Comparison of ENCODE assay signal across 1 cellular context in the genomic region with DNA sequence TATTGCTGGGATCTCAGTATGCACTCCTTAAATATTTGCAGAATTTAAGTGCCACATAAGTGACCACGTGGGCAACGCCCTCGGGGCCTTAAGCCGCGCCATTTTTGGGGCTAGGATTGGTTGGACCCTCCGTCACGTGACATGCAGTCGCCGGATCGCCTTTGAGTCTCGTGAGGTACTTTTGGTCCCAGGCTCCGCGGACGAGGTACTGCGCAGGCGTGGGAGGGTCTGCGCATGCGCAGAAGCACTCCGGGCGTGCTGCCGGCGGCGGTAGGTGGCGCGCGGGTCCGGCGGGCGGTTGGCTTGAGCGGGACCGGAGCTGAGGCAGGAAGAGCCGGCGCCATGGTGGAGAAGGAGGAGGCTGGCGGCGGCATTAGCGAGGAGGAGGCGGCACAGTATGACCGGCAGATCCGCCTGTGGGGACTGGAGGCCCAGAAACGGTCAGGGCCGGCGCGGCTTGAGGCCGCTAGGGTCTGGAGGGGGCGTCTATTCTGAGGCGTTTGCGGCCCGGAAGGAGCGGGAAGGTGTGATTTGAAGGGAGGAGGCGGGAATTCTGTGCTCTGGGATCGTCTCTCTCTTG.
TF ChIP-seq lines count a peak whose summit lies in the region.

TSS of gene SAE1 (plus strand) at position 247 of the 580 bp plus-strand sequence. CDS start at position 343, 96 bp downstream.

TF ChIP-seq in K562, 482 proteins besides CTCF, POLR2A, EP300 and RAD21 (continued from another document and continues in another):
- TF ChIP-seq ZBTB11 (CRISPR knock-in tag; IDR thresholded peaks at IDR 0.05) (peak in 1 of 3 experiments; percentile 71; a peak in 2 of 6 replicates), HEY1 (CRISPR knock-in tag; IDR thresholded peaks at IDR 0.05; ENCODE audit: borderline replicate concordance) (no peak), ZNF263 (CRISPR knock-in tag; IDR thresholded peaks at IDR 0.05; ENCODE audit: borderline replicate concordance) (no peak; the same call in 1 of the 2 replicates), ZNF280B (CRISPR knock-in tag; IDR thresholded peaks at IDR 0.05) (no peak), LEF1 (IDR thresholded peaks at IDR 0.05) (peak; percentile 95), CBX3 (IDR thresholded peaks at IDR 0.05; ENCODE audit: borderline replicate concordance in 1 of 2, low read length in 2 of 2) (peak in 1 of 2 experiments; percentile 99; a peak in 2 of 3 replicates), ESRRB (CRISPR knock-in tag; IDR thresholded peaks at IDR 0.05; ENCODE audit: borderline replicate concordance) (no peak), POLR3A (IDR thresholded peaks at IDR 0.05; ENCODE audit: borderline replicate concordance, extremely low read depth, insufficient read depth, insufficient read length) (no peak), ZEB2 (IDR thresholded peaks at IDR 0.05) (0 out of 2 replicates have a peak, but pooled peaks have one; percentile 13), ETS1 (conservative IDR thresholded peaks at IDR 0.05; ENCODE audit: control insufficient read depth, low read depth, low read length) (peak; percentile 81), ZSCAN32 (CRISPR knock-in tag; IDR thresholded peaks at IDR 0.05) (no peak), FOXP4 (CRISPR knock-in tag; IDR thresholded peaks at IDR 0.05; ENCODE audit: borderline replicate concordance) (peak; percentile 84; the same call in 1 of the 2 replicates), BCOR (IDR thresholded peaks at IDR 0.05) (peak; percentile 67; the same call in 1 of the 2 replicates), TEAD1 (CRISPR knock-in tag; IDR thresholded peaks at IDR 0.05) (no peak), ZBED1 (IDR thresholded peaks at IDR 0.05) (peak; percentile 21; the same call in 1 of the 2 replicates), SUPT5H (IDR thresholded peaks at IDR 0.05) (peak; percentile 95), ZNF780A (CRISPR knock-in tag; IDR thresholded peaks at IDR 0.05) (no peak), RNF219 (CRISPR knock-in tag; IDR thresholded peaks at IDR 0.05) (no peak), JUN (IDR thresholded peaks at IDR 0.05; ENCODE audit: borderline replicate concordance, low read depth, low read length) (peak; percentile 37; the same call in 1 of the 2 replicates), JUN (CRISPR knock-in tag; IDR thresholded peaks at IDR 0.05; ENCODE audit: borderline replicate concordance) (no peak; the same call in 1 of the 2 replicates), OTX1 (CRISPR knock-in tag; IDR thresholded peaks at IDR 0.05) (peak; percentile 77; the same call in 1 of the 2 replicates), SRSF9 (IDR thresholded peaks at IDR 0.05; ENCODE audit: borderline replicate concordance, low read depth, low read length) (no peak), ZNF274 (IDR thresholded peaks at IDR 0.05; ENCODE audit: borderline replicate concordance, low read depth, low read length) (no peak), TOE1 (IDR thresholded peaks at IDR 0.05; ENCODE audit: borderline replicate concordance) (peak; percentile 100), TOE1 (CRISPR knock-in tag; IDR thresholded peaks at IDR 0.05; ENCODE audit: borderline replicate concordance, low read depth) (0 out of 2 replicates have a peak, but pooled peaks have one; percentile 75), ZNF699 (CRISPR knock-in tag; IDR thresholded peaks at IDR 0.05; ENCODE audit: insufficient replicate concordance) (no peak), MEF2D (tag; conservative IDR thresholded peaks at IDR 0.05; ENCODE audit: low read depth) (no peak; the same call in 1 of the 2 replicates), CREB1 (IDR thresholded peaks at IDR 0.05) (peak; percentile 39; the same call in 1 of the 2 replicates), CREB1 (CRISPR knock-in tag; IDR thresholded peaks at IDR 0.05) (0 out of 2 replicates have a peak, but pooled peaks have one; percentile 51), LCOR (CRISPR knock-in tag; IDR thresholded peaks at IDR 0.05) (peak; percentile 95)
- TF ChIP-seq, protein P1, sequence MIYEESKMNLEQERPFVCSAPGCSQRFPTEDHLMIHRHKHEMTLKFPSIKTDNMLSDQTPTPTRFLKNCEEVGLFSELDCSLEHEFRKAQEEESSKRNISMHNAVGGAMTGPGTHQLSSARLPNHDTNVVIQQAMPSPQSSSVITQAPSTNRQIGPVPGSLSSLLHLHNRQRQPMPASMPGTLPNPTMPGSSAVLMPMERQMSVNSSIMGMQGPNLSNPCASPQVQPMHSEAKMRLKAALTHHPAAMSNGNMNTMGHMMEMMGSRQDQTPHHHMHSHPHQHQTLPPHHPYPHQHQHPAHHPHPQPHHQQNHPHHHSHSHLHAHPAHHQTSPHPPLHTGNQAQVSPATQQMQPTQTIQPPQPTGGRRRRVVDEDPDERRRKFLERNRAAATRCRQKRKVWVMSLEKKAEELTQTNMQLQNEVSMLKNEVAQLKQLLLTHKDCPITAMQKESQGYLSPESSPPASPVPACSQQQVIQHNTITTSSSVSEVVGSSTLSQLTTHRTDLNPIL (CRISPR knock-in tag; IDR thresholded peaks at IDR 0.05): no peak
- TF ChIP-seq, protein P2, sequence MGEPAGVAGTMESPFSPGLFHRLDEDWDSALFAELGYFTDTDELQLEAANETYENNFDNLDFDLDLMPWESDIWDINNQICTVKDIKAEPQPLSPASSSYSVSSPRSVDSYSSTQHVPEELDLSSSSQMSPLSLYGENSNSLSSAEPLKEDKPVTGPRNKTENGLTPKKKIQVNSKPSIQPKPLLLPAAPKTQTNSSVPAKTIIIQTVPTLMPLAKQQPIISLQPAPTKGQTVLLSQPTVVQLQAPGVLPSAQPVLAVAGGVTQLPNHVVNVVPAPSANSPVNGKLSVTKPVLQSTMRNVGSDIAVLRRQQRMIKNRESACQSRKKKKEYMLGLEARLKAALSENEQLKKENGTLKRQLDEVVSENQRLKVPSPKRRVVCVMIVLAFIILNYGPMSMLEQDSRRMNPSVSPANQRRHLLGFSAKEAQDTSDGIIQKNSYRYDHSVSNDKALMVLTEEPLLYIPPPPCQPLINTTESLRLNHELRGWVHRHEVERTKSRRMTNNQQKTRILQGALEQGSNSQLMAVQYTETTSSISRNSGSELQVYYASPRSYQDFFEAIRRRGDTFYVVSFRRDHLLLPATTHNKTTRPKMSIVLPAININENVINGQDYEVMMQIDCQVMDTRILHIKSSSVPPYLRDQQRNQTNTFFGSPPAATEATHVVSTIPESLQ (CRISPR knock-in tag; IDR thresholded peaks at IDR 0.05): peak; percentile 61; the same call in 1 of the 2 replicates
- TF ChIP-seq, protein P3, sequence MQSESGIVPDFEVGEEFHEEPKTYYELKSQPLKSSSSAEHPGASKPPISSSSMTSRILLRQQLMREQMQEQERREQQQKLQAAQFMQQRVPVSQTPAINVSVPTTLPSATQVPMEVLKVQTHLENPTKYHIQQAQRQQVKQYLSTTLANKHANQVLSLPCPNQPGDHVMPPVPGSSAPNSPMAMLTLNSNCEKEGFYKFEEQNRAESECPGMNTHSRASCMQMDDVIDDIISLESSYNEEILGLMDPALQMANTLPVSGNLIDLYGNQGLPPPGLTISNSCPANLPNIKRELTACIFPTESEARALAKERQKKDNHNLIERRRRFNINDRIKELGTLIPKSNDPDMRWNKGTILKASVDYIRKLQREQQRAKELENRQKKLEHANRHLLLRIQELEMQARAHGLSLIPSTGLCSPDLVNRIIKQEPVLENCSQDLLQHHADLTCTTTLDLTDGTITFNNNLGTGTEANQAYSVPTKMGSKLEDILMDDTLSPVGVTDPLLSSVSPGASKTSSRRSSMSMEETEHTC (IDR thresholded peaks at IDR 0.05): peak; percentile 95
- TF ChIP-seq, protein P4, sequence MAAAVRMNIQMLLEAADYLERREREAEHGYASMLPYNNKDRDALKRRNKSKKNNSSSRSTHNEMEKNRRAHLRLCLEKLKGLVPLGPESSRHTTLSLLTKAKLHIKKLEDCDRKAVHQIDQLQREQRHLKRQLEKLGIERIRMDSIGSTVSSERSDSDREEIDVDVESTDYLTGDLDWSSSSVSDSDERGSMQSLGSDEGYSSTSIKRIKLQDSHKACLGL (CRISPR knock-in tag; IDR thresholded peaks at IDR 0.05; ENCODE audit: borderline replicate concordance, poor library complexity, severe bottlenecking): peak; percentile 17
- TF ChIP-seq, protein P5, sequence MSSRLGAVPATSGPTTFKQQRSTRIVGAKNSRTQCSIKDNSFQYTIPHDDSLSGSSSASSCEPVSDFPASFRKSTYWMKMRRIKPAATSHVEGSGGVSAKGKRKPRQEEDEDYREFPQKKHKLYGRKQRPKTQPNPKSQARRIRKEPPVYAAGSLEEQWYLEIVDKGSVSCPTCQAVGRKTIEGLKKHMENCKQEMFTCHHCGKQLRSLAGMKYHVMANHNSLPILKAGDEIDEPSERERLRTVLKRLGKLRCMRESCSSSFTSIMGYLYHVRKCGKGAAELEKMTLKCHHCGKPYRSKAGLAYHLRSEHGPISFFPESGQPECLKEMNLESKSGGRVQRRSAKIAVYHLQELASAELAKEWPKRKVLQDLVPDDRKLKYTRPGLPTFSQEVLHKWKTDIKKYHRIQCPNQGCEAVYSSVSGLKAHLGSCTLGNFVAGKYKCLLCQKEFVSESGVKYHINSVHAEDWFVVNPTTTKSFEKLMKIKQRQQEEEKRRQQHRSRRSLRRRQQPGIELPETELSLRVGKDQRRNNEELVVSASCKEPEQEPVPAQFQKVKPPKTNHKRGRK (tag; IDR thresholded peaks at IDR 0.05): no peak
